ENCODE assay signal across 6 cellular contexts in genomic region chr20:62115800-62116407, GRCh38. TPM values are rescaled to one million over a fixed set of nuclear protein-coding genes. Genes with fewer than 3 reads are reported as not detected.
A peak's percentile ranks its signal among the peaks of the same experiment; 100 is the strongest.
DNase-seq lines count a peak whose midpoint lies in the region; ATAC-seq, FAIRE-seq and TF ChIP-seq lines count a peak whose summit lies in the region.
"Not testable (repeated sequence)": the region's sequence is repeated elsewhere in the genome, so short reads cannot be mapped to it uniquely, and the experiment has no call there.

No MANE protein-coding gene starts in this region.

- POLR2A ChIA-PET in CD8-positive, alpha-beta memory T cell (lab: Charles Lee); activated naive CD8-positive, alpha-beta T cell treated with anti-CD3 and anti-CD28 coated beads, Interleukin-2, amount 10 ng/mL, durations not matched to agents 7 days and 5 days (lab: Charles Lee): not testable (repeated sequence)
- POLR2A ChIA-PET in HEK293 (lab: Yijun Ruan, JAX) (interaction anchor here (0.7 kb wide), 1 partner anchor 11 kb away, joined by 3 read pairs; no protein-coding TSS in a partner anchor), HepG2 (lab: Yijun Ruan, JAX) (interaction anchor here (9.9 kb wide), 1 partner anchor 48 kb away, joined by 260 read pairs; the partner anchor contains the start of gene TAF4)

- in situ Hi-C loops in HepG2 (cut with HindIII; ENCODE audit: extremely low pct_ligation_motif_present, low pct_unique_long_range_greater_than_20kb): not testable (repeated sequence)

- WGBS in HepG2 (ENCODE audit: low lambda C conversion rate): 22% methylated on average over 7 of the region's 7 CpGs

- not testable (repeated sequence) for FAIRE-seq in HepG2 (lab: Jason Lieb, UNC)

- not testable (repeated sequence) for H3K9ac ChIP-seq in HepG2 (ENCODE audit: insufficient read depth, low read depth, low read length); neural progenitor cell

- H3K4me3 ChIP-seq in CD8-positive, alpha-beta memory T cell (ENCODE audit: low read length); HEK293 (ENCODE audit: low read depth, low read length); HepG2 (replicated peaks in 1 of 3; ENCODE audit: insufficient read depth in 1 of 3, low read depth in 2 of 3, low read length in 3 of 3); neural progenitor cell: not testable (repeated sequence)

- H3K4me3 Mint-ChIP-seq in CD8-positive, alpha-beta memory T cell; activated naive CD8-positive, alpha-beta T cell treated with anti-CD3 and anti-CD28 coated beads, Interleukin-2, amount 10 ng/mL, durations not matched to agents 7 days and 5 days; effector memory CD8-positive, alpha-beta T cell: not testable (repeated sequence)
- peak overlapping the region; percentile 56 for H3K4me3 Mint-ChIP-seq in neural progenitor cell

- CTCF ChIA-PET in CD8-positive, alpha-beta memory T cell (lab: Charles Lee); HEK293 (lab: Yijun Ruan, JAX); HepG2 (lab: Yijun Ruan, JAX; ENCODE audit: low intra/inter-chr PET ratio, low total read pairs): not testable (repeated sequence)

- not testable (repeated sequence) for TF ChIP-seq CTCF in HEK293 (tag by site-specific recombination; IDR thresholded peaks at IDR 0.05); HepG2 (CRISPR knock-in tag; IDR thresholded peaks at IDR 0.05); neural progenitor cell (IDR thresholded peaks at IDR 0.05)

- not testable (repeated sequence) for H3K36me3 Mint-ChIP-seq in CD8-positive, alpha-beta memory T cell; activated naive CD8-positive, alpha-beta T cell treated with anti-CD3 and anti-CD28 coated beads, Interleukin-2, amount 10 ng/mL, durations not matched to agents 7 days and 5 days; neural progenitor cell
- H3K36me3 Mint-ChIP-seq in effector memory CD8-positive, alpha-beta T cell (ENCODE audit: insufficient read depth): peaks cover 30% of the 10 kb centered on the region

- BruUV-seq in HepG2 (replicated peaks; lab: Mats Ljungman, UMichigan): not testable (repeated sequence)

- H4K20me1 ChIP-seq in HepG2 (ENCODE audit: insufficient read depth, low read length); neural progenitor cell (ENCODE audit: low read depth): not testable (repeated sequence)

- not testable (repeated sequence) for H3K79me2 ChIP-seq in HepG2 (ENCODE audit: insufficient read depth, low read length); neural progenitor cell (ENCODE audit: low read depth)

- not testable (repeated sequence) for TF ChIP-seq RAD21 in HepG2 (CRISPR knock-in tag; IDR thresholded peaks at IDR 0.05)

- H3K27me3 Mint-ChIP-seq in CD8-positive, alpha-beta memory T cell; activated naive CD8-positive, alpha-beta T cell treated with anti-CD3 and anti-CD28 coated beads, Interleukin-2, amount 10 ng/mL, durations not matched to agents 7 days and 5 days; effector memory CD8-positive, alpha-beta T cell; neural progenitor cell (ENCODE audit: insufficient read depth, low read depth): not testable (repeated sequence)

- not testable (repeated sequence) for TF ChIP-seq POLR2A in HepG2 (IDR thresholded peaks at IDR 0.05; ENCODE audit: insufficient read depth in 1 of 2, low read depth in 2 of 2, low read length in 2 of 2)

- H3K9me3 ChIP-seq in CD8-positive, alpha-beta memory T cell (ENCODE audit: low read length): peaks cover 15% of the 10 kb centered on the region
- H3K9me3 ChIP-seq in HEK293 (ENCODE audit: control insufficient read depth, insufficient read depth, low read depth, low read length); HepG2 (ENCODE audit: low read length); neural progenitor cell (ENCODE audit: low read depth): not testable (repeated sequence)

- H2AFZ ChIP-seq in HepG2 (ENCODE audit: low read length); neural progenitor cell (replicated peaks): not testable (repeated sequence)

- H3K27ac ChIP-seq in CD8-positive, alpha-beta memory T cell (ENCODE audit: low read depth, low read length); HEK293 (ENCODE audit: extremely low read depth, low read depth, low read length); HepG2 (ENCODE audit: extremely low read length, insufficient read depth, low read length); neural progenitor cell: not testable (repeated sequence)

- H3F3A ChIP-seq in neural progenitor cell (ENCODE audit: low read depth): peaks cover 15% of the 10 kb centered on the region

- H3K27ac Mint-ChIP-seq in CD8-positive, alpha-beta memory T cell: peak overlapping the region in 5 of 8 donors; percentile 29 to 94 (median 64)
- peak overlapping the region; percentile 30 for H3K27ac Mint-ChIP-seq in activated naive CD8-positive, alpha-beta T cell treated with anti-CD3 and anti-CD28 coated beads, Interleukin-2, amount 10 ng/mL, durations not matched to agents 7 days and 5 days
- H3K27ac Mint-ChIP-seq in effector memory CD8-positive, alpha-beta T cell: peak overlapping the region; percentile 29 to 39
- H3K27ac Mint-ChIP-seq in neural progenitor cell: not testable (repeated sequence)

- not testable (repeated sequence) for ATAC-seq in activated naive CD8-positive, alpha-beta T cell treated with anti-CD3 and anti-CD28 coated beads, Interleukin-2, amount 10 ng/mL, durations not matched to agents 7 days and 5 days (ENCODE audit: low read depth); effector memory CD8-positive, alpha-beta T cell (replicated peaks); HepG2

- H3K4me1 ChIP-seq in CD8-positive, alpha-beta memory T cell (ENCODE audit: insufficient read depth, low read length): peaks cover 35% of the 10 kb centered on the region
- H3K4me1 ChIP-seq in HEK293 (ENCODE audit: control insufficient read depth, insufficient read depth, low read length): not testable (repeated sequence)
- H3K4me1 ChIP-seq in HepG2 (ENCODE audit: insufficient read depth, low read length) (peaks cover 52% of the 10 kb centered on the region), neural progenitor cell (peaks cover 25% of the 10 kb centered on the region)

- peaks cover 0 to 46% (median 40%) of the 10 kb centered on the region in 5 donors for H3K9me3 Mint-ChIP-seq in CD8-positive, alpha-beta memory T cell
- peaks cover 19% of the 10 kb centered on the region for H3K9me3 Mint-ChIP-seq in activated naive CD8-positive, alpha-beta T cell treated with anti-CD3 and anti-CD28 coated beads, Interleukin-2, amount 10 ng/mL, durations not matched to agents 7 days and 5 days
- not testable (repeated sequence) for H3K9me3 Mint-ChIP-seq in effector memory CD8-positive, alpha-beta T cell
- H3K9me3 Mint-ChIP-seq in neural progenitor cell: peaks cover 16% of the 10 kb centered on the region

- peak overlapping the region; percentile 20; the same call in 1 of the 2 replicates for H3K4me2 ChIP-seq in HepG2 (ENCODE audit: low read depth, low read length)
- H3K4me2 ChIP-seq in neural progenitor cell: not testable (repeated sequence)

- TF ChIP-seq EP300 in HepG2 (IDR thresholded peaks at IDR 0.05; ENCODE audit: low read depth in 2 of 2, low read length in 2 of 2); HepG2 (CRISPR knock-in tag; IDR thresholded peaks at IDR 0.05; ENCODE audit: borderline replicate concordance): not testable (repeated sequence)

- not testable (repeated sequence) for H3K27me3 ChIP-seq in CD8-positive, alpha-beta memory T cell (ENCODE audit: insufficient read depth, low read length, poor library complexity, severe bottlenecking); neural progenitor cell
- peaks cover 8 to 47% of the 10 kb centered on the region in 2 experiments for H3K27me3 ChIP-seq in HepG2 (ENCODE audit: control insufficient read depth in 1 of 2, insufficient read depth in 2 of 2, low read length in 2 of 2)

- H3K4me1 Mint-ChIP-seq in CD8-positive, alpha-beta memory T cell: peaks cover 24 to 42% (median 27%) of the 10 kb centered on the region in 3 donors
- H3K4me1 Mint-ChIP-seq in activated naive CD8-positive, alpha-beta T cell treated with anti-CD3 and anti-CD28 coated beads, Interleukin-2, amount 10 ng/mL, durations not matched to agents 7 days and 5 days: peaks cover 13% of the 10 kb centered on the region
- peaks cover 27 to 31% of the 10 kb centered on the region in 2 donors for H3K4me1 Mint-ChIP-seq in effector memory CD8-positive, alpha-beta T cell (ENCODE audit: low read depth in 2 of 2)
- H3K4me1 Mint-ChIP-seq in neural progenitor cell: peaks cover 32% of the 10 kb centered on the region

- not testable (repeated sequence) for DNase-seq in CD8-positive, alpha-beta memory T cell; activated naive CD8-positive, alpha-beta T cell treated with anti-CD3 and anti-CD28 coated beads, Interleukin-2, amount 10 ng/mL, durations not matched to agents 7 days and 5 days; effector memory CD8-positive, alpha-beta T cell; neural progenitor cell (ENCODE audit: low spot score)
- peak; percentile 56 for DNase-seq in HepG2 (ENCODE audit: low spot score)

- not testable (repeated sequence) for H3K36me3 ChIP-seq in CD8-positive, alpha-beta memory T cell (ENCODE audit: insufficient read depth, low read length); HEK293 (ENCODE audit: control insufficient read depth in 2 of 2, insufficient read depth in 1 of 2, low read length in 2 of 2); HepG2 (replicated peaks in 1 of 2; ENCODE audit: control insufficient read depth in 1 of 2, insufficient read depth in 2 of 2, low read length in 2 of 2); neural progenitor cell

- intact Hi-C loops in HepG2 (cut with micrococcal nuclease; ENCODE audit: unreplicated experiment): not testable (repeated sequence)

RNA-seq across cellular contexts. Expression of gene LSM14B, which starts 6.4 kb away (rescaled TPM):
- total RNA-seq in CD8-positive, alpha-beta memory T cell: 10 to 100 TPM; 35.8 to 36.4 TPM
- 1.1 TPM for polyA plus RNA-seq in CD8-positive, alpha-beta memory T cell
- 10 to 100 TPM; 45.1 to 45.5 TPM for total RNA-seq in activated naive CD8-positive, alpha-beta T cell treated with anti-CD3 and anti-CD28 coated beads, Interleukin-2, amount 10 ng/mL, durations not matched to agents 7 days and 5 days
- total RNA-seq in HepG2 (2016; rRNA removed; fragmentation: Illumina TruSeq; extraction: Trizol) (77.7 and 79.2 TPM in 2 replicates), neural progenitor cell (ENCODE audit: low replicate concordance) (52.6 and 82.1 TPM in 2 replicates)
- 24.5 and 25.5 TPM in 2 replicates for total RNA-seq in HepG2 (2016; cell fraction: cytosol; rRNA removed; fragmentation: Illumina TruSeq; extraction: Trizol; ENCODE audit: low read depth)
- 67.6 and 79.5 TPM in 2 replicates for total RNA-seq in HepG2 (2016; cell fraction: insoluble cytoplasmic fraction; rRNA removed; fragmentation: Illumina TruSeq; extraction: Trizol)
- total RNA-seq in HepG2 (2016; cell fraction: membrane; rRNA removed; fragmentation: Illumina TruSeq; extraction: Trizol): 64.7 and 64.9 TPM in 2 replicates
- 45.7 and 51.1 TPM in 2 replicates for total RNA-seq in HepG2 (2016; cell fraction: nucleus; rRNA removed; fragmentation: Illumina TruSeq; extraction: Trizol)
- 43.3 and 50.4 TPM in 2 replicates for polyA plus RNA-seq in HepG2 (2011; rRNA removed)
- polyA plus RNA-seq in HepG2 (2011; cell fraction: cytosol; rRNA removed): 24.6 and 38.4 TPM in 2 replicates
- polyA plus RNA-seq in HepG2 (2011; cell fraction: nucleus; rRNA removed): 68.1 and 80.1 TPM in 2 replicates
- 35.5 and 43.9 TPM in 2 replicates for polyA plus RNA-seq in HepG2 (2012)
- 15.6 and 19.3 TPM in 2 replicates for polyA plus RNA-seq in HepG2 (2016; cell fraction: cytosol; fragmentation: Illumina TruSeq; extraction: Trizol; ENCODE audit: low read depth)
- 70.8 and 83.3 TPM in 2 replicates for polyA plus RNA-seq in HepG2 (2016; cell fraction: insoluble cytoplasmic fraction; fragmentation: Illumina TruSeq; extraction: Trizol; ENCODE audit: low read depth)
- 38.0 and 40.1 TPM in 2 replicates for polyA plus RNA-seq in HepG2 (2016; cell fraction: membrane; fragmentation: Illumina TruSeq; extraction: Trizol; ENCODE audit: low read depth)
- polyA plus RNA-seq in HepG2 (2016; cell fraction: nucleus; fragmentation: Illumina TruSeq; extraction: Trizol; ENCODE audit: insufficient read depth, low read depth): 84.6 and 88.2 TPM in 2 replicates
- polyA minus RNA-seq in HepG2 (2011; rRNA and poly(A)+ RNA removed; ENCODE audit: low replicate concordance): 41.0 and 77.9 TPM in 2 replicates
- polyA minus RNA-seq in HepG2 (2011; cell fraction: cytosol; rRNA and poly(A)+ RNA removed): 22.8 and 27.3 TPM in 2 replicates
- polyA minus RNA-seq in HepG2 (2011; cell fraction: nucleus; rRNA and poly(A)+ RNA removed): 35.0 and 37.7 TPM in 2 replicates

RNA-seq across cellular contexts. Expression of gene PSMA7, which starts 27.3 kb away (rescaled TPM):
- 100 to 1,000 TPM; 447 to 464 TPM for total RNA-seq in CD8-positive, alpha-beta memory T cell
- 459 TPM for polyA plus RNA-seq in CD8-positive, alpha-beta memory T cell
- 100 to 1,000 TPM; 219 to 236 TPM for total RNA-seq in activated naive CD8-positive, alpha-beta T cell treated with anti-CD3 and anti-CD28 coated beads, Interleukin-2, amount 10 ng/mL, durations not matched to agents 7 days and 5 days
- total RNA-seq in HepG2 (2016; rRNA removed; fragmentation: Illumina TruSeq; extraction: Trizol): 531 and 639 TPM in 2 replicates
- total RNA-seq in HepG2 (2016; cell fraction: cytosol; rRNA removed; fragmentation: Illumina TruSeq; extraction: Trizol; ENCODE audit: low read depth): 280 and 300 TPM in 2 replicates
- total RNA-seq in HepG2 (2016; cell fraction: insoluble cytoplasmic fraction; rRNA removed; fragmentation: Illumina TruSeq; extraction: Trizol): 555 and 661 TPM in 2 replicates
- total RNA-seq in HepG2 (2016; cell fraction: membrane; rRNA removed; fragmentation: Illumina TruSeq; extraction: Trizol): 259 and 300 TPM in 2 replicates
- 259 and 270 TPM in 2 replicates for total RNA-seq in HepG2 (2016; cell fraction: nucleus; rRNA removed; fragmentation: Illumina TruSeq; extraction: Trizol)
- 571 and 631 TPM in 2 replicates for polyA plus RNA-seq in HepG2 (2011; rRNA removed)
- polyA plus RNA-seq in HepG2 (2011; cell fraction: cytosol; rRNA removed): 539 and 602 TPM in 2 replicates
- 375 and 401 TPM in 2 replicates for polyA plus RNA-seq in HepG2 (2011; cell fraction: nucleus; rRNA removed)
- polyA plus RNA-seq in HepG2 (2012): 283 and 330 TPM in 2 replicates
- 290 and 328 TPM in 2 replicates for polyA plus RNA-seq in HepG2 (2016; cell fraction: cytosol; fragmentation: Illumina TruSeq; extraction: Trizol; ENCODE audit: low read depth)
- 656 and 720 TPM in 2 replicates for polyA plus RNA-seq in HepG2 (2016; cell fraction: insoluble cytoplasmic fraction; fragmentation: Illumina TruSeq; extraction: Trizol; ENCODE audit: low read depth)
- polyA plus RNA-seq in HepG2 (2016; cell fraction: membrane; fragmentation: Illumina TruSeq; extraction: Trizol; ENCODE audit: low read depth): 233 and 270 TPM in 2 replicates
- 418 and 431 TPM in 2 replicates for polyA plus RNA-seq in HepG2 (2016; cell fraction: nucleus; fragmentation: Illumina TruSeq; extraction: Trizol; ENCODE audit: insufficient read depth, low read depth)
- polyA minus RNA-seq in HepG2 (2011; rRNA and poly(A)+ RNA removed; ENCODE audit: low replicate concordance): 380 and 541 TPM in 2 replicates
- 93.0 and 111 TPM in 2 replicates for polyA minus RNA-seq in HepG2 (2011; cell fraction: cytosol; rRNA and poly(A)+ RNA removed)
- polyA minus RNA-seq in HepG2 (2011; cell fraction: nucleus; rRNA and poly(A)+ RNA removed): 111 and 120 TPM in 2 replicates
- 237 and 310 TPM in 2 replicates for total RNA-seq in neural progenitor cell (ENCODE audit: low replicate concordance)

RNA-seq across cellular contexts. Expression of gene SS18L1, which starts 27.7 kb away (rescaled TPM):
- 10 to 100 TPM; 16.9 to 18.5 TPM for total RNA-seq in CD8-positive, alpha-beta memory T cell
- polyA plus RNA-seq in CD8-positive, alpha-beta memory T cell: 0.86 TPM
- total RNA-seq in activated naive CD8-positive, alpha-beta T cell treated with anti-CD3 and anti-CD28 coated beads, Interleukin-2, amount 10 ng/mL, durations not matched to agents 7 days and 5 days: 10 to 100 TPM; 21.0 to 23.3 TPM
- total RNA-seq in HepG2 (2016; rRNA removed; fragmentation: Illumina TruSeq; extraction: Trizol): 15.3 and 17.8 TPM in 2 replicates
- total RNA-seq in HepG2 (2016; cell fraction: cytosol; rRNA removed; fragmentation: Illumina TruSeq; extraction: Trizol; ENCODE audit: low read depth): 8.6 and 10.0 TPM in 2 replicates
- 14.3 and 17.3 TPM in 2 replicates for total RNA-seq in HepG2 (2016; cell fraction: insoluble cytoplasmic fraction; rRNA removed; fragmentation: Illumina TruSeq; extraction: Trizol)
- 13.2 and 13.6 TPM in 2 replicates for total RNA-seq in HepG2 (2016; cell fraction: membrane; rRNA removed; fragmentation: Illumina TruSeq; extraction: Trizol)
- 21.3 and 26.0 TPM in 2 replicates for total RNA-seq in HepG2 (2016; cell fraction: nucleus; rRNA removed; fragmentation: Illumina TruSeq; extraction: Trizol)
- polyA plus RNA-seq in HepG2 (2011; rRNA removed): 27.6 and 32.0 TPM in 2 replicates
- 13.9 and 24.3 TPM in 2 replicates for polyA plus RNA-seq in HepG2 (2011; cell fraction: cytosol; rRNA removed)
- polyA plus RNA-seq in HepG2 (2011; cell fraction: nucleus; rRNA removed): 94.6 and 141 TPM in 2 replicates
- polyA plus RNA-seq in HepG2 (2012): 16.9 and 17.6 TPM in 2 replicates
- 2.6 and 2.8 TPM in 2 replicates for polyA plus RNA-seq in HepG2 (2016; cell fraction: cytosol; fragmentation: Illumina TruSeq; extraction: Trizol; ENCODE audit: low read depth)
- polyA plus RNA-seq in HepG2 (2016; cell fraction: insoluble cytoplasmic fraction; fragmentation: Illumina TruSeq; extraction: Trizol; ENCODE audit: low read depth): 12.8 and 13.4 TPM in 2 replicates
- polyA plus RNA-seq in HepG2 (2016; cell fraction: membrane; fragmentation: Illumina TruSeq; extraction: Trizol; ENCODE audit: low read depth): 5.4 and 6.3 TPM in 2 replicates
- 60.6 and 69.1 TPM in 2 replicates for polyA plus RNA-seq in HepG2 (2016; cell fraction: nucleus; fragmentation: Illumina TruSeq; extraction: Trizol; ENCODE audit: insufficient read depth, low read depth)
- polyA minus RNA-seq in HepG2 (2011; rRNA and poly(A)+ RNA removed; ENCODE audit: low replicate concordance): 32.8 and 53.5 TPM in 2 replicates
- polyA minus RNA-seq in HepG2 (2011; cell fraction: cytosol; rRNA and poly(A)+ RNA removed): 14.5 and 16.4 TPM in 2 replicates
- polyA minus RNA-seq in HepG2 (2011; cell fraction: nucleus; rRNA and poly(A)+ RNA removed): 30.1 and 33.4 TPM in 2 replicates
- total RNA-seq in neural progenitor cell (ENCODE audit: low replicate concordance): 25.5 and 26.1 TPM in 2 replicates

RNA-seq across cellular contexts. Expression of gene TAF4, which starts 50.2 kb away (rescaled TPM):
- total RNA-seq in CD8-positive, alpha-beta memory T cell: 10 to 100 TPM; 20.5 to 21.0 TPM
- polyA plus RNA-seq in CD8-positive, alpha-beta memory T cell: 1.4 TPM
- 10 to 100 TPM; 22.6 to 23.8 TPM for total RNA-seq in activated naive CD8-positive, alpha-beta T cell treated with anti-CD3 and anti-CD28 coated beads, Interleukin-2, amount 10 ng/mL, durations not matched to agents 7 days and 5 days
- total RNA-seq in HepG2 (2016; rRNA removed; fragmentation: Illumina TruSeq; extraction: Trizol) (12.0 and 12.2 TPM in 2 replicates), neural progenitor cell (ENCODE audit: low replicate concordance) (9.9 and 10.8 TPM in 2 replicates)
- total RNA-seq in HepG2 (2016; cell fraction: cytosol; rRNA removed; fragmentation: Illumina TruSeq; extraction: Trizol; ENCODE audit: low read depth): 13.2 and 13.9 TPM in 2 replicates
- 10.5 and 10.7 TPM in 2 replicates for total RNA-seq in HepG2 (2016; cell fraction: insoluble cytoplasmic fraction; rRNA removed; fragmentation: Illumina TruSeq; extraction: Trizol)
- 14.0 and 18.0 TPM in 2 replicates for total RNA-seq in HepG2 (2016; cell fraction: membrane; rRNA removed; fragmentation: Illumina TruSeq; extraction: Trizol)
- 14.1 and 16.1 TPM in 2 replicates for total RNA-seq in HepG2 (2016; cell fraction: nucleus; rRNA removed; fragmentation: Illumina TruSeq; extraction: Trizol)
- 5.9 and 6.6 TPM in 2 replicates for polyA plus RNA-seq in HepG2 (2011; rRNA removed)
- polyA plus RNA-seq in HepG2 (2011; cell fraction: cytosol; rRNA removed): 5.5 and 6.6 TPM in 2 replicates
- 27.0 and 32.1 TPM in 2 replicates for polyA plus RNA-seq in HepG2 (2011; cell fraction: nucleus; rRNA removed)
- 18.4 and 21.6 TPM in 2 replicates for polyA plus RNA-seq in HepG2 (2012)
- polyA plus RNA-seq in HepG2 (2016; cell fraction: cytosol; fragmentation: Illumina TruSeq; extraction: Trizol; ENCODE audit: low read depth): 2.0 and 2.2 TPM in 2 replicates
- 19.2 and 31.8 TPM in 2 replicates for polyA plus RNA-seq in HepG2 (2016; cell fraction: insoluble cytoplasmic fraction; fragmentation: Illumina TruSeq; extraction: Trizol; ENCODE audit: low read depth)
- polyA plus RNA-seq in HepG2 (2016; cell fraction: membrane; fragmentation: Illumina TruSeq; extraction: Trizol; ENCODE audit: low read depth): 8.0 and 10.2 TPM in 2 replicates
- polyA plus RNA-seq in HepG2 (2016; cell fraction: nucleus; fragmentation: Illumina TruSeq; extraction: Trizol; ENCODE audit: insufficient read depth, low read depth): 44.2 and 48.9 TPM in 2 replicates
- polyA minus RNA-seq in HepG2 (2011; rRNA and poly(A)+ RNA removed; ENCODE audit: low replicate concordance): 9.9 and 36.8 TPM in 2 replicates
- 21.1 and 21.8 TPM in 2 replicates for polyA minus RNA-seq in HepG2 (2011; cell fraction: cytosol; rRNA and poly(A)+ RNA removed)
- 21.1 and 25.4 TPM in 2 replicates for polyA minus RNA-seq in HepG2 (2011; cell fraction: nucleus; rRNA and poly(A)+ RNA removed)
